ENCODE assay signal across 25 cellular contexts in genomic region chr7:107668296-107668695, GRCh38. TPM values are rescaled to one million over a fixed set of nuclear protein-coding genes. Genes with fewer than 3 reads are reported as not detected.
"Had no signal": no experiment of that assay in that cellular context is flagged by ENCODE, and none has a peak within 500 bp of the region (broad histone marks: within the 10 kb centered on the region; RNA-seq: fewer than 3 reads in every experiment).

No MANE protein-coding gene starts in this region.

- H3K27ac ChIP-seq: dorsolateral prefrontal cortex, hepatocyte, psoas muscle, sigmoid colon, skin epidermis, stomach, thoracic aorta had no signal

- H3K9me3 Mint-ChIP-seq: naive B cell, nephron, type B pancreatic cell had no signal

- H3K4me2 ChIP-seq: hepatocyte had no signal

- H3K27ac Mint-ChIP-seq: naive B cell, nephron, type B pancreatic cell had no signal

- H3K4me1 ChIP-seq: psoas muscle, sigmoid colon, stomach had no signal

- ATAC-seq: left colon, left ventricle myocardium superior, psoas muscle had no signal

- FAIRE-seq: urothelium cell line had no signal

- H2AFZ ChIP-seq: hepatocyte had no signal

- H3K36me3 Mint-ChIP-seq: naive B cell, type B pancreatic cell had no signal

- H3K4me3 ChIP-seq: dorsolateral prefrontal cortex, hepatocyte, lung, psoas muscle, sigmoid colon, skin epidermis, stomach, thoracic aorta had no signal

- H3K9me3 ChIP-seq: psoas muscle, sigmoid colon, stomach, thoracic aorta had no signal

- H3K4me3 Mint-ChIP-seq: naive B cell, nephron, type B pancreatic cell had no signal

- H3K36me3 ChIP-seq: sigmoid colon, stomach, thoracic aorta had no signal

- H3K4me1 Mint-ChIP-seq: naive B cell, nephron had no signal

- DNase-seq: cortex of kidney; dorsolateral prefrontal cortex; effector CD8-positive, alpha-beta T cell; foreskin melanocyte; head of caudate nucleus; left colon; left ventricle myocardium superior; mesenchymal stem cell; midbrain; naive B cell; psoas muscle; retina; sigmoid colon; stimulated activated CD4-positive, alpha-beta T cell treated with anti-CD3 and anti-CD28 coated beads, Interleukin-2, amount 100 ng/mL, for 24 hours; stimulated activated CD4-positive, alpha-beta T cell treated with anti-CD3 and anti-CD28 coated beads, Interleukin-4, amount 100 ng/mL, for 4 hours; stimulated activated naive CD4-positive, alpha-beta T cell; stomach; substantia nigra had no signal

- H3K79me2 ChIP-seq: hepatocyte had no signal

RNA-seq across cellular contexts. Expression of gene SLC26A4, which starts 7.7 kb away (rescaled TPM):
- polyA plus RNA-seq: hepatocyte had no signal
